Comparison of ENCODE assay signal across 8 cellular contexts in genomic region chr4:2793920-2794706, GRCh38. TPM values are rescaled to one million over a fixed set of nuclear protein-coding genes. Genes with fewer than 3 reads are reported as not detected.
DNase-seq lines count a peak whose midpoint lies in the region; ATAC-seq and TF ChIP-seq lines count a peak whose summit lies in the region.

No MANE protein-coding gene starts in this region.

- H3K4me1 Mint-ChIP-seq in T-cell = peaks cover 49 to 64% (median 52%) of the 10 kb centered on the region in 3 donors
- peaks cover 14 to 32% of the 10 kb centered on the region in 2 donors for H3K4me1 Mint-ChIP-seq in natural killer cell treated with Interleukin-12 subunit alpha and Interleukin-12 subunit beta and Interleukin-15 and Interleukin-18, amount 100 ng/mL, for 72 hours (ENCODE audit: low read depth in 2 of 2)

- peak overlapping the region; percentile 54 for H3K4me3 ChIP-seq in epithelial cell of esophagus (ENCODE audit: low read length)

- no peaks in the 10 kb centered on the region for H3K36me3 Mint-ChIP-seq in T-cell
- no peaks in the 10 kb centered on the region for H3K36me3 Mint-ChIP-seq in natural killer cell treated with Interleukin-12 subunit alpha and Interleukin-12 subunit beta and Interleukin-15 and Interleukin-18, amount 100 ng/mL, for 72 hours

- no peak for TF ChIP-seq CTCF in epithelial cell of esophagus (IDR thresholded peaks at IDR 0.05; ENCODE audit: insufficient read depth, low read depth, low read length, missing control alignments)

- CTCF ChIA-PET in T-cell (lab: Charles Lee) = no interaction called here

- ATAC-seq in T-cell (replicated peaks in 1 of 4) (no peak), HG03442 (IDR thresholded peaks at IDR 0.05; ENCODE audit: unreplicated experiment) (no peak)
- ATAC-seq in natural killer cell treated with Interleukin-12 subunit alpha and Interleukin-12 subunit beta and Interleukin-15 and Interleukin-18, amount 100 ng/mL, for 72 hours = no peak

- no peaks in the 10 kb centered on the region for H3K9me3 Mint-ChIP-seq in T-cell
- no peaks in the 10 kb centered on the region for H3K9me3 Mint-ChIP-seq in natural killer cell treated with Interleukin-12 subunit alpha and Interleukin-12 subunit beta and Interleukin-15 and Interleukin-18, amount 100 ng/mL, for 72 hours

- no peak overlapping the region for H3K27ac Mint-ChIP-seq in T-cell
- peak overlapping the region in 1 of 2 donors; percentile 56 for H3K27ac Mint-ChIP-seq in natural killer cell treated with Interleukin-12 subunit alpha and Interleukin-12 subunit beta and Interleukin-15 and Interleukin-18, amount 100 ng/mL, for 72 hours

- POLR2A ChIA-PET in T-cell (lab: Charles Lee) = no interaction called here

- H3K27me3 Mint-ChIP-seq in T-cell = no peaks in the 10 kb centered on the region
- no peaks in the 10 kb centered on the region for H3K27me3 Mint-ChIP-seq in natural killer cell treated with Interleukin-12 subunit alpha and Interleukin-12 subunit beta and Interleukin-15 and Interleukin-18, amount 100 ng/mL, for 72 hours

- H3K4me3 Mint-ChIP-seq in T-cell = peak overlapping the region; percentile 78 to 84 (median 81)
- peak overlapping the region; percentile 65 for H3K4me3 Mint-ChIP-seq in natural killer cell treated with Interleukin-12 subunit alpha and Interleukin-12 subunit beta and Interleukin-15 and Interleukin-18, amount 100 ng/mL, for 72 hours

- peak; percentile 22 for DNase-seq in NCI-H2196 (lab: John Stamatoyannopoulos, UW; ENCODE audit: unreplicated experiment)
- no peak for DNase-seq in NCI-H2196 treated with DMSO at 0.1 percent for 48 hours (lab: John Stamatoyannopoulos, UW; ENCODE audit: unreplicated experiment)
- peak in 1 of 34 experiments; percentile 13 for DNase-seq in T-cell
- peak; percentile 30 for DNase-seq in epithelial cell of esophagus (ENCODE audit: low read depth)
- DNase-seq in natural killer cell treated with Interleukin-12 subunit alpha and Interleukin-12 subunit beta and Interleukin-15 and Interleukin-18, amount 100 ng/mL, for 72 hours (ENCODE audit: low spot score) = no peak
- no peak for DNase-seq in OCI-M2 (lab: John Stamatoyannopoulos, UW; ENCODE audit: unreplicated experiment)
- DNase-seq in hypothalamus (lab: John Stamatoyannopoulos, UW) = no peak

RNA-seq across cellular contexts. Expression of gene SH3BP2, which starts 1.2 kb away (rescaled TPM):
- total RNA-seq in T-cell = 10 to 100 TPM; 44.0 to 68.2 (median 49.7) TPM
- total RNA-seq in natural killer cell treated with Interleukin-12 subunit alpha and Interleukin-12 subunit beta and Interleukin-15 and Interleukin-18, amount 100 ng/mL, for 72 hours = 100 to 1,000 TPM; 121 to 129 TPM

RNA-seq across cellular contexts. Expression of gene TNIP2, which starts 38.0 kb away (rescaled TPM):
- 10 to 100 TPM; 39.5 to 65.3 (median 59.1) TPM for total RNA-seq in T-cell
- total RNA-seq in natural killer cell treated with Interleukin-12 subunit alpha and Interleukin-12 subunit beta and Interleukin-15 and Interleukin-18, amount 100 ng/mL, for 72 hours = 10 to 100 TPM; 80.9 to 89.3 TPM

RNA-seq across cellular contexts. Expression of gene ADD1, which starts 49.5 kb away (rescaled TPM):
- 100 to 1,000 TPM; 241 to 274 (median 256) TPM for total RNA-seq in T-cell
- 100 to 1,000 TPM; 259 to 291 TPM for total RNA-seq in natural killer cell treated with Interleukin-12 subunit alpha and Interleukin-12 subunit beta and Interleukin-15 and Interleukin-18, amount 100 ng/mL, for 72 hours

Comparison
In these comparisons a context has a peak if more than half of its experiments do, and no peak if none do; other contexts are left out.
1. DNase-seq: peak in NCI-H2196 (single experiment) and epithelial cell of esophagus (single experiment); none in NCI-H2196 treated with DMSO at 0.1 percent for 48 hours (single experiment), natural killer cell treated with Interleukin-12 subunit alpha and Interleukin-12 subunit beta and Interleukin-15 and Interleukin-18, amount 100 ng/mL, for 72 hours (single experiment), OCI-M2 (single experiment) and hypothalamus (0 of 51).